ENCODE assay signal across 10 cellular contexts in the genomic region with DNA sequence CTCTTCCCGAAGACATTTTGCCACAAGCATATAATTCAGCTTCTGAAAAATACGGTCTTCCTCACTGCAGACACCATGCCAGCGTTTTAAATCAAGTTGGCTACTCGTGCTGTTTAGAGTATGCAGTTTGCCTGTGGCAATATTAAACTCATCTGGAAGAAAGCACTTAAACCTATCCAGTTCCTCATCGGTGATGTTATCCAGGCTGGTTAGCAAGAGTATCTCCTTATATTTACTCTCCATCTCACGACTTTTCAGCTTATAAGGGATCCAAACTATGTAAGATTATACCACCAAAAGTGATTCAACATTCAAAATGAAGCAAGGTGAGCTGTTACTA. TPM values are rescaled to one million over a fixed set of nuclear protein-coding genes. Genes with fewer than 3 reads are reported as not detected.
A peak's percentile ranks its signal among the peaks of the same experiment; 100 is the strongest.
DNase-seq lines count a peak whose midpoint lies in the region; ATAC-seq, FAIRE-seq and TF ChIP-seq lines count a peak whose summit lies in the region.
"Had no signal": no experiment of that assay in that cellular context is flagged by ENCODE, and none has a peak within 500 bp of the region (broad histone marks: within the 10 kb centered on the region; RNA-seq: fewer than 3 reads in every experiment).

No MANE protein-coding gene starts in this region.

- FAIRE-seq in keratinocyte (lab: Jason Lieb, UNC) = no peak

- dilution Hi-C loops in keratinocyte (cut with MboI; ENCODE audit: extremely low pct_ligation_motif_present, low sequenced_read_pairs) = no loop called here

- H4K20me1 ChIP-seq in keratinocyte (ENCODE audit: control insufficient read depth, extremely low read depth, insufficient read depth, low read length) = no peaks in the 10 kb centered on the region

- H3K36me3 ChIP-seq in HUES64 (ENCODE audit: insufficient read depth, low read length) (no peaks in the 10 kb centered on the region), keratinocyte (ENCODE audit: control insufficient read depth in 2 of 2, extremely low read depth in 1 of 2, insufficient read depth in 2 of 2, low read length in 2 of 2) (no peaks in the 10 kb centered on the region), skeletal muscle satellite cell (ENCODE audit: insufficient read depth, low read length) (no peaks in the 10 kb centered on the region)

- H3K27me3 ChIP-seq in HUES64 (ENCODE audit: insufficient read depth, low read length) (peaks cover 5% of the 10 kb centered on the region; the same call in 1 of the 2 replicates), keratinocyte (ENCODE audit: control insufficient read depth, extremely low read depth, insufficient read depth, low read length) (no peaks in the 10 kb centered on the region), skeletal muscle satellite cell (ENCODE audit: control insufficient read depth, insufficient read depth, low read length) (no peaks in the 10 kb centered on the region)

- H3K36me3 Mint-ChIP-seq in activated naive CD8-positive, alpha-beta T cell treated with anti-CD3 and anti-CD28 coated beads for 36 hours = peaks cover 3% of the 10 kb centered on the region

- H3K4me3 Mint-ChIP-seq in activated naive CD8-positive, alpha-beta T cell treated with anti-CD3 and anti-CD28 coated beads for 36 hours = no peak overlapping the region

- peaks cover 14% of the 10 kb centered on the region for H3K4me1 Mint-ChIP-seq in activated naive CD8-positive, alpha-beta T cell treated with anti-CD3 and anti-CD28 coated beads for 36 hours

- H3K9ac ChIP-seq in HUES64 (ENCODE audit: low read depth, low read length) = peak overlapping the region; percentile 52
- peak overlapping the region; percentile 61 for H3K9ac ChIP-seq in keratinocyte (ENCODE audit: control insufficient read depth, extremely low read depth, insufficient read depth, low read length)
- peak overlapping the region; percentile 68 for H3K9ac ChIP-seq in skeletal muscle satellite cell (ENCODE audit: low read depth, low read length)

- H3K9me3 Mint-ChIP-seq in activated naive CD8-positive, alpha-beta T cell treated with anti-CD3 and anti-CD28 coated beads for 36 hours = no peaks in the 10 kb centered on the region

- TF ChIP-seq CTCF in cardiac fibroblast (IDR thresholded peaks at IDR 0.05; ENCODE audit: low read depth, low read length) = no peak
- no peak for TF ChIP-seq CTCF in keratinocyte (optimal IDR thresholded peaks at IDR 0.05 in 1 of 3, IDR thresholded peaks at IDR 0.05 in 1 of 3, conservative IDR thresholded peaks at IDR 0.05 in 1 of 3; ENCODE audit: extremely low read depth in 1 of 3, insufficient read depth in 2 of 3, low read length in 3 of 3)

- H3K27ac Mint-ChIP-seq in activated naive CD8-positive, alpha-beta T cell treated with anti-CD3 and anti-CD28 coated beads for 36 hours = no peak overlapping the region

- H3K4me3 ChIP-seq in HUES64 (ENCODE audit: low read length) (peak overlapping the region; percentile 71), cardiac fibroblast (replicated peaks in 1 of 2; ENCODE audit: low read depth in 2 of 2, low read length in 2 of 2) (peak overlapping the region; percentile 54 to 61), keratinocyte (ENCODE audit: control insufficient read depth in 2 of 3, extremely low read depth in 1 of 3, insufficient read depth in 2 of 3, low read depth in 1 of 3, low read length in 3 of 3) (peak overlapping the region; percentile 29 to 86 (median 67)), skeletal muscle satellite cell (ENCODE audit: low read length) (peak overlapping the region; percentile 70)

- ATAC-seq in sciatic nerve = no peak

- intact Hi-C loops in sciatic nerve (cut with DNase I) = no loop called here

- peaks cover 34% of the 10 kb centered on the region for H3K4me1 ChIP-seq in HUES64 (ENCODE audit: insufficient read depth, low read length)
- peaks cover 22% of the 10 kb centered on the region for H3K4me1 ChIP-seq in keratinocyte (ENCODE audit: control insufficient read depth, extremely low read depth, insufficient read depth, low read length)
- H3K4me1 ChIP-seq in skeletal muscle satellite cell (ENCODE audit: control insufficient read depth, insufficient read depth, low read length) = peaks cover 21% of the 10 kb centered on the region

- WGBS in HUES64 = 0% methylated on average over 6 of the region's 6 CpGs

- H3K4me2 ChIP-seq in keratinocyte (ENCODE audit: control insufficient read depth, extremely low read depth, insufficient read depth, low read depth, low read length) (peak overlapping the region; percentile 92), skeletal muscle satellite cell (ENCODE audit: low read length) (peak overlapping the region; percentile 89)

- no peaks in the 10 kb centered on the region for H3K9me3 ChIP-seq in HUES64 (ENCODE audit: insufficient read depth, low read depth, low read length)
- H3K9me3 ChIP-seq in keratinocyte (ENCODE audit: control insufficient read depth, low read depth, low read length) = no peaks in the 10 kb centered on the region
- no peaks in the 10 kb centered on the region for H3K9me3 ChIP-seq in skeletal muscle satellite cell (replicated peaks; ENCODE audit: low read length)

- no peaks in the 10 kb centered on the region for H3K9me1 ChIP-seq in keratinocyte (ENCODE audit: control insufficient read depth, extremely low read depth, insufficient read depth, low read length)

- no peaks in the 10 kb centered on the region for H3K79me2 ChIP-seq in keratinocyte (ENCODE audit: control insufficient read depth, insufficient read depth, low read length)

- no peak for DNase-seq in cardiac fibroblast (ENCODE audit: low read depth in 2 of 2)
- DNase-seq in keratinocyte (ENCODE audit: low read depth, low spot score) = no peak
- DNase-seq in GM19240 (ENCODE audit: insufficient read length, low spot score) = no peak
- no peak for DNase-seq in sciatic nerve (ENCODE audit: low spot score)
- DNase-seq in activated naive CD8-positive, alpha-beta T cell treated with anti-CD3 and anti-CD28 coated beads for 36 hours = no peak
- DNase-seq in midbrain (lab: John Stamatoyannopoulos, UW) = no peak
- DNase-seq: activated CD4-positive, alpha-beta T cell treated with anti-CD3 and anti-CD28 coated beads, Interleukin-2, amount 50 U/mL, for 48 hours; stimulated activated CD4-positive, alpha-beta T cell treated with anti-CD3 and anti-CD28 coated beads, Interleukin-2, amount 100 ng/mL, for 24 hours had no signal

- H3K27ac ChIP-seq in HUES64 (ENCODE audit: low read depth, low read length) (peak overlapping the region; percentile 82; the same call in 1 of the 2 replicates), keratinocyte (ENCODE audit: control insufficient read depth, insufficient read depth, low read length) (peak overlapping the region; percentile 71)

- peak overlapping the region; percentile 97 for H2AFZ ChIP-seq in keratinocyte (ENCODE audit: control insufficient read depth, low read length)

- no peaks in the 10 kb centered on the region for H3K27me3 Mint-ChIP-seq in activated naive CD8-positive, alpha-beta T cell treated with anti-CD3 and anti-CD28 coated beads for 36 hours

RNA-seq across cellular contexts. Expression of a gene that starts 9.7 kb away (rescaled TPM):
- 6.3 TPM for polyA plus RNA-seq in HUES64 (2013, experiment 1 of 2)
- 10.4 TPM for polyA plus RNA-seq in HUES64 (2013, experiment 2 of 2)
- polyA plus RNA-seq in keratinocyte = 118 to 193 TPM (median 145 TPM) in 3 replicates
- polyA plus RNA-seq in keratinocyte (2011; ENCODE audit: low read depth) = 116 TPM
- 88.8 and 155 TPM in 2 replicates for polyA plus RNA-seq in keratinocyte (2011; cell fraction: cytosol; rRNA removed)
- 155 and 191 TPM in 2 replicates for polyA plus RNA-seq in keratinocyte (2011; cell fraction: nucleus; rRNA removed)
- polyA plus RNA-seq in keratinocyte (2012; ENCODE audit: low replicate concordance) = 69.6 and 121 TPM in 2 replicates
- polyA minus RNA-seq in keratinocyte = 42.0 to 91.5 TPM (median 56.9 TPM) in 3 replicates
- 53.3 TPM for polyA minus RNA-seq in keratinocyte (2011; cell fraction: cytosol; rRNA and poly(A)+ RNA removed)
- 56.6 and 94.6 TPM in 2 replicates for polyA minus RNA-seq in keratinocyte (2011; cell fraction: nucleus; rRNA and poly(A)+ RNA removed)
- total RNA-seq in skeletal muscle satellite cell (2012; rRNA removed) = 105 and 125 TPM in 2 replicates
- total RNA-seq in sciatic nerve = 160 TPM
- 100 to 1,000 TPM; 292 to 296 TPM for total RNA-seq in activated naive CD8-positive, alpha-beta T cell treated with anti-CD3 and anti-CD28 coated beads for 36 hours
